In the genomic region with DNA sequence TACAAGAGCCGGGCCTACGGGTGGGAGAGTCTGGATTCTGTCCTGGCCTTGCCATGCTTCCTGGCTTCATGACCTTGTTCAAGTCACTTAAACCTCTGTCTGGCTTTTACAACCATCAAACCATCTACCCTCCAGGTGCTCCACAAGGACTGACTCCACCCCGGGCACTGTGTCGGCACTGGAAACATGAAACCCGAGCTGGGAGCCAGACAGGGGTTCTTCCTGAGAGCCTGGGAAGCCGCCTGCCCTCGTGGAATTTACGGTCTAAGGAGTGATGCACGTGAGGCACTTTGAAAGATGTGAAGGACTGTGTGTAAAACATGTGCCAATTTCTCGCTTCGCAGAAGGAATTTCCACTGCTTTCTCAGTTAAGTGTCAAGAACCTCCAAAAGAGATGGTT, we compare ENCODE assay signal across 1 cellular context.
TF ChIP-seq lines count a peak whose summit lies in the region.

No MANE protein-coding gene starts in this region.

TF ChIP-seq in GM23338, 12 proteins besides CTCF, POLR2A, EP300 and RAD21 (continued from another document):
- TF ChIP-seq ETS1 (IDR thresholded peaks at IDR 0.05) (no peak), JUNB (IDR thresholded peaks at IDR 0.05; ENCODE audit: unreplicated experiment) (no peak), STAT1 (IDR thresholded peaks at IDR 0.05; ENCODE audit: unreplicated experiment) (no peak), CREB1 (CRISPR knock-in tag; IDR thresholded peaks at IDR 0.05; ENCODE audit: low read depth) (no peak), NANOG (IDR thresholded peaks at IDR 0.05; ENCODE audit: borderline replicate concordance) (no peak), EZH2 (IDR thresholded peaks at IDR 0.05; ENCODE audit: low read depth, unreplicated experiment) (no peak)
- TF ChIP-seq, protein P1, sequence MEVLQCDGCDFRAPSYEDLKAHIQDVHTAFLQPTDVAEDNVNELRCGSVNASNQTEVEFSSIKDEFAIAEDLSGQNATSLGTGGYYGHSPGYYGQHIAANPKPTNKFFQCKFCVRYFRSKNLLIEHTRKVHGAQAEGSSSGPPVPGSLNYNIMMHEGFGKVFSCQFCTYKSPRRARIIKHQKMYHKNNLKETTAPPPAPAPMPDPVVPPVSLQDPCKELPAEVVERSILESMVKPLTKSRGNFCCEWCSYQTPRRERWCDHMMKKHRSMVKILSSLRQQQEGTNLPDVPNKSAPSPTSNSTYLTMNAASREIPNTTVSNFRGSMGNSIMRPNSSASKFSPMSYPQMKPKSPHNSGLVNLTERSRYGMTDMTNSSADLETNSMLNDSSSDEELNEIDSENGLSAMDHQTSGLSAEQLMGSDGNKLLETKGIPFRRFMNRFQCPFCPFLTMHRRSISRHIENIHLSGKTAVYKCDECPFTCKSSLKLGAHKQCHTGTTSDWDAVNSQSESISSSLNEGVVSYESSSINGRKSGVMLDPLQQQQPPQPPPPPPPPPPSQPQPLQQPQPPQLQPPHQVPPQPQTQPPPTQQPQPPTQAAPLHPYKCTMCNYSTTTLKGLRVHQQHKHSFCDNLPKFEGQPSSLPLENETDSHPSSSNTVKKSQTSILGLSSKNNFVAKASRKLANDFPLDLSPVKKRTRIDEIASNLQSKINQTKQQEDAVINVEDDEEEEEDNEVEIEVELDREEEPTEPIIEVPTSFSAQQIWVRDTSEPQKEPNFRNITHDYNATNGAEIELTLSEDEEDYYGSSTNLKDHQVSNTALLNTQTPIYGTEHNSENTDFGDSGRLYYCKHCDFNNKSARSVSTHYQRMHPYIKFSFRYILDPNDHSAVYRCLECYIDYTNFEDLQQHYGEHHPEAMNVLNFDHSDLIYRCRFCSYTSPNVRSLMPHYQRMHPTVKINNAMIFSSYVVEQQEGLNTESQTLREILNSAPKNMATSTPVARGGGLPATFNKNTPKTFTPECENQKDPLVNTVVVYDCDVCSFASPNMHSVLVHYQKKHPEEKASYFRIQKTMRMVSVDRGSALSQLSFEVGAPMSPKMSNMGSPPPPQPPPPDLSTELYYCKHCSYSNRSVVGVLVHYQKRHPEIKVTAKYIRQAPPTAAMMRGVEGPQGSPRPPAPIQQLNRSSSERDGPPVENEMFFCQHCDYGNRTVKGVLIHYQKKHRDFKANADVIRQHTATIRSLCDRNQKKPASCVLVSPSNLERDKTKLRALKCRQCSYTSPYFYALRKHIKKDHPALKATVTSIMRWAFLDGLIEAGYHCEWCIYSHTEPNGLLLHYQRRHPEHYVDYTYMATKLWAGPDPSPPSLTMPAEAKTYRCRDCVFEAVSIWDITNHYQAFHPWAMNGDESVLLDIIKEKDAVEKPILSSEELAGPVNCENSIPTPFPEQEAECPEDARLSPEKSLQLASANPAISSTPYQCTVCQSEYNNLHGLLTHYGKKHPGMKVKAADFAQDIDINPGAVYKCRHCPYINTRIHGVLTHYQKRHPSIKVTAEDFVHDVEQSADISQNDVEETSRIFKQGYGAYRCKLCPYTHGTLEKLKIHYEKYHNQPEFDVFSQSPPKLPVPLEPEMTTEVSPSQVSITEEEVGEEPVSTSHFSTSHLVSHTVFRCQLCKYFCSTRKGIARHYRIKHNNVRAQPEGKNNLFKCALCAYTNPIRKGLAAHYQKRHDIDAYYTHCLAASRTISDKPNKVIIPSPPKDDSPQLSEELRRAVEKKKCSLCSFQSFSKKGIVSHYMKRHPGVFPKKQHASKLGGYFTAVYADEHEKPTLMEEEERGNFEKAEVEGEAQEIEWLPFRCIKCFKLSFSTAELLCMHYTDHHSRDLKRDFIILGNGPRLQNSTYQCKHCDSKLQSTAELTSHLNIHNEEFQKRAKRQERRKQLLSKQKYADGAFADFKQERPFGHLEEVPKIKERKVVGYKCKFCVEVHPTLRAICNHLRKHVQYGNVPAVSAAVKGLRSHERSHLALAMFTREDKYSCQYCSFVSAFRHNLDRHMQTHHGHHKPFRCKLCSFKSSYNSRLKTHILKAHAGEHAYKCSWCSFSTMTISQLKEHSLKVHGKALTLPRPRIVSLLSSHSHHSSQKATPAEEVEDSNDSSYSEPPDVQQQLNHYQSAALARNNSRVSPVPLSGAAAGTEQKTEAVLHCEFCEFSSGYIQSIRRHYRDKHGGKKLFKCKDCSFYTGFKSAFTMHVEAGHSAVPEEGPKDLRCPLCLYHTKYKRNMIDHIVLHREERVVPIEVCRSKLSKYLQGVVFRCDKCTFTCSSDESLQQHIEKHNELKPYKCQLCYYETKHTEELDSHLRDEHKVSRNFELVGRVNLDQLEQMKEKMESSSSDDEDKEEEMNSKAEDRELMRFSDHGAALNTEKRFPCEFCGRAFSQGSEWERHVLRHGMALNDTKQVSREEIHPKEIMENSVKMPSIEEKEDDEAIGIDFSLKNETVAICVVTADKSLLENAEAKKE (CRISPR knock-in tag; IDR thresholded peaks at IDR 0.05) = no peak
